In the genomic region with DNA sequence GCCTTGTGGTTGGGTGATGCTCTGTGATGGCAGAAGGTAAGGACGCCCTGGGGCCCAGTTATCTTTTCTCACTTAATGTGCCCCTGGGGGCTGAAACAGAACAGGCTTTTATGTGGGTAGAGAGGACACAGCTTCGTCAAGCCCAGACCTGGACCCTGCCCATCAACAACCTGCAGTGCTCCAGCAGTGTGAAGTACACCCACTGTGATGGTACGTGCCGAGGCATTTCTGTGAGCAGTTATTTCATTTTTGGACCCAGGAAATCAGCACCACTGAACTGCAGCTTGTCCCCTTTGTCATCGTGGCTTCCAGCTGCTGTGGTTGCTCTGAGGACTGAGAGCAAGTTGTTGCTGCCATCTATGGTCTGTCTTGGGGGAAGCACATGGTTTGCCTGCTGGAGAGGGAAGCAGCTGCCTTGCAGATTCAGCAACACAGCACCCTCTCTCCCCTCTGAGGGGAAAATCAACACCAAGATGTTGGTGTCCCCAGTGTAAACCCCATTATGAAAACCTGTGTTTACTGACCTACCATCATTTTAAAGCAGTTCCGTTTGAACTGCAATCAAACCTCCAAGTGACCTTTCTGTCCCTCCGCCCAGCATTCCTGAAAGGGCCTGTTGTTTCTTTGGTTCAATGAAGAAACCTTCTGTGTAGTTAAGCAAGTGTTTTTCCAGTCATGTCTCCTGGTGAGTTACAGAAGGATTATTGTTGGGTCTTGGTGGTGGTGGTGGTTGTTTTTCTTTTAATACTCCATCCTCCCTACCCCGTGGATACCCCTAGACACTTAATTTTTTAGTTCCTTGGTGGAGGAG, we compare ENCODE assay signal across 1 cellular context.
TF ChIP-seq lines count a peak whose summit lies in the region.

No MANE protein-coding gene starts in this region.

TF ChIP-seq in GM12878, 131 proteins besides CTCF, POLR2A, EP300 and RAD21 (continued from another document):
- TF ChIP-seq, protein P1, sequence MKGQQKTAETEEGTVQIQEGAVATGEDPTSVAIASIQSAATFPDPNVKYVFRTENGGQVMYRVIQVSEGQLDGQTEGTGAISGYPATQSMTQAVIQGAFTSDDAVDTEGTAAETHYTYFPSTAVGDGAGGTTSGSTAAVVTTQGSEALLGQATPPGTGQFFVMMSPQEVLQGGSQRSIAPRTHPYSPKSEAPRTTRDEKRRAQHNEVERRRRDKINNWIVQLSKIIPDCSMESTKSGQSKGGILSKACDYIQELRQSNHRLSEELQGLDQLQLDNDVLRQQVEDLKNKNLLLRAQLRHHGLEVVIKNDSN (IDR thresholded peaks at IDR 0.05; ENCODE audit: borderline replicate concordance, extremely low read length, insufficient read depth, low read depth, low read length), result no peak
- no peak for TF ChIP-seq NFIC (IDR thresholded peaks at IDR 0.05; ENCODE audit: low read depth, low read length)
- TF ChIP-seq, protein P2, sequence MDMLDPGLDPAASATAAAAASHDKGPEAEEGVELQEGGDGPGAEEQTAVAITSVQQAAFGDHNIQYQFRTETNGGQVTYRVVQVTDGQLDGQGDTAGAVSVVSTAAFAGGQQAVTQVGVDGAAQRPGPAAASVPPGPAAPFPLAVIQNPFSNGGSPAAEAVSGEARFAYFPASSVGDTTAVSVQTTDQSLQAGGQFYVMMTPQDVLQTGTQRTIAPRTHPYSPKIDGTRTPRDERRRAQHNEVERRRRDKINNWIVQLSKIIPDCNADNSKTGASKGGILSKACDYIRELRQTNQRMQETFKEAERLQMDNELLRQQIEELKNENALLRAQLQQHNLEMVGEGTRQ (IDR thresholded peaks at IDR 0.05; ENCODE audit: borderline replicate concordance, low read depth, low read length), result no peak
- TF ChIP-seq, protein P3, sequence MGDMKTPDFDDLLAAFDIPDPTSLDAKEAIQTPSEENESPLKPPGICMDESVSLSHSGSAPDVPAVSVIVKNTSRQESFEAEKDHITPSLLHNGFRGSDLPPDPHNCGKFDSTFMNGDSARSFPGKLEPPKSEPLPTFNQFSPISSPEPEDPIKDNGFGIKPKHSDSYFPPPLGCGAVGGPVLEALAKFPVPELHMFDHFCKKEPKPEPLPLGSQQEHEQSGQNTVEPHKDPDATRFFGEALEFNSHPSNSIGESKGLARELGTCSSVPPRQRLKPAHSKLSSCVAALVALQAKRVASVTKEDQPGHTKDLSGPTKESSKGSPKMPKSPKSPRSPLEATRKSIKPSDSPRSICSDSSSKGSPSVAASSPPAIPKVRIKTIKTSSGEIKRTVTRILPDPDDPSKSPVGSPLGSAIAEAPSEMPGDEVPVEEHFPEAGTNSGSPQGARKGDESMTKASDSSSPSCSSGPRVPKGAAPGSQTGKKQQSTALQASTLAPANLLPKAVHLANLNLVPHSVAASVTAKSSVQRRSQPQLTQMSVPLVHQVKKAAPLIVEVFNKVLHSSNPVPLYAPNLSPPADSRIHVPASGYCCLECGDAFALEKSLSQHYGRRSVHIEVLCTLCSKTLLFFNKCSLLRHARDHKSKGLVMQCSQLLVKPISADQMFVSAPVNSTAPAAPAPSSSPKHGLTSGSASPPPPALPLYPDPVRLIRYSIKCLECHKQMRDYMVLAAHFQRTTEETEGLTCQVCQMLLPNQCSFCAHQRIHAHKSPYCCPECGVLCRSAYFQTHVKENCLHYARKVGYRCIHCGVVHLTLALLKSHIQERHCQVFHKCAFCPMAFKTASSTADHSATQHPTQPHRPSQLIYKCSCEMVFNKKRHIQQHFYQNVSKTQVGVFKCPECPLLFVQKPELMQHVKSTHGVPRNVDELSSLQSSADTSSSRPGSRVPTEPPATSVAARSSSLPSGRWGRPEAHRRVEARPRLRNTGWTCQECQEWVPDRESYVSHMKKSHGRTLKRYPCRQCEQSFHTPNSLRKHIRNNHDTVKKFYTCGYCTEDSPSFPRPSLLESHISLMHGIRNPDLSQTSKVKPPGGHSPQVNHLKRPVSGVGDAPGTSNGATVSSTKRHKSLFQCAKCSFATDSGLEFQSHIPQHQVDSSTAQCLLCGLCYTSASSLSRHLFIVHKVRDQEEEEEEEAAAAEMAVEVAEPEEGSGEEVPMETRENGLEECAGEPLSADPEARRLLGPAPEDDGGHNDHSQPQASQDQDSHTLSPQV (IDR thresholded peaks at IDR 0.05), result 0 out of 2 replicates have a peak, but pooled peaks have one; percentile 60
- TF ChIP-seq SMAD1 (IDR thresholded peaks at IDR 0.05; ENCODE audit: low read depth, partially characterized antibody), result no peak
- TF ChIP-seq GATAD2B (conservative IDR thresholded peaks at IDR 0.05; ENCODE audit: low read depth), result 0 out of 2 replicates have a peak, but pooled peaks have one; percentile 19
- 0 out of 2 replicates have a peak, but pooled peaks have one; percentile 55 for TF ChIP-seq CBX5 (IDR thresholded peaks at IDR 0.05; ENCODE audit: low read depth)
- TF ChIP-seq SP1 (IDR thresholded peaks at IDR 0.05; ENCODE audit: low read depth, low read length), result no peak
- no peak for TF ChIP-seq SRF (IDR thresholded peaks at IDR 0.05; ENCODE audit: low read depth in 2 of 2, low read length in 2 of 2)
- TF ChIP-seq PAX5 (IDR thresholded peaks at IDR 0.05; ENCODE audit: borderline replicate concordance, low read depth, low read length), result 0 out of 2 replicates have a peak, but pooled peaks have one; percentile 39
- no peak for TF ChIP-seq ZZZ3 (IDR thresholded peaks at IDR 0.05; ENCODE audit: control insufficient read depth, insufficient read length, low read depth)
- no peak for TF ChIP-seq FOS (IDR thresholded peaks at IDR 0.05; ENCODE audit: borderline replicate concordance, extremely low read depth, insufficient read length)
- TF ChIP-seq PAX8 (IDR thresholded peaks at IDR 0.05), result no peak
- no peak for TF ChIP-seq SUPT20H (IDR thresholded peaks at IDR 0.05; ENCODE audit: borderline replicate concordance, control insufficient read depth, low read depth, low read length)
- no peak for TF ChIP-seq ZNF274 (IDR thresholded peaks at IDR 0.05; ENCODE audit: insufficient read depth, insufficient read length)
